Comparison of ENCODE assay signal across 2 cellular contexts in the genomic region with DNA sequence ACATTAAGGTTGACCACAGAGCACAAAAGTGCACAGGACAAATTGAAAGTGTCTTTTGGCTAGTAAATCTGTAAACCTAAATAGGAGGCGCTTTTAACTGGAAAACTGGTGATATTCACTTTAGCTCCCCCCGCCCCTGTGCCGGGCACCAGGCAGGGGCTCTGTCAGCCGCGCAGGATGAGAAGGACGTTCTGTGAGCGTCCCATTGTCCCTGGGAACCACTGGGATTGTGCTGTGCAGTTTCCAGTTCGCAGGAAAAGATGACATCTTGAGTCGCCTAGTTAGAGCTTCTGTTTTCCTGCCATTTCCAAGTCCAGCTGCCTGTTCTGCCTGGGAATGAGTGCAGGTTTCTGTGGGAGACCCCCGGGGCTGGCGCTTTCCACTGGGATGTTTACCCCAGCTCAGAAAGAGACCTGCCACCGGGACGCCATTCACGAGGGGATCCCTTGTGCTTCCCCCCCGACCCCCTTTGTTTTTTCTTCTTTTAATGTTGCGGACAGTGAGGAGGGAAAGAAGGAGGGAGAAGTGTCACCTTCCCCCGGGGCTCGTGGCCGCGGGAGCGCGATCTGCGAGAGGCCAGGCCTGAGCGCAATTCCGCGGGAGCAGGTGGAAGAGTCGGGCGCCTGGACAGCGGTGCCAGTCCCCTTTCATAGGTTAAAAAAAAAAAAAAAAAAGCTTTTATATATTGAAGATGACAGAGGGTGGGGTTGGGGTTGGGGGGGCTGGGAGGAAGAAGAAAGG.
TF ChIP-seq lines count a peak whose summit lies in the region.

No MANE protein-coding gene starts in this region.

TF ChIP-seq in liver, 16 proteins besides CTCF, POLR2A, EP300 and RAD21 (continued from another document):
- TF ChIP-seq, protein P1, sequence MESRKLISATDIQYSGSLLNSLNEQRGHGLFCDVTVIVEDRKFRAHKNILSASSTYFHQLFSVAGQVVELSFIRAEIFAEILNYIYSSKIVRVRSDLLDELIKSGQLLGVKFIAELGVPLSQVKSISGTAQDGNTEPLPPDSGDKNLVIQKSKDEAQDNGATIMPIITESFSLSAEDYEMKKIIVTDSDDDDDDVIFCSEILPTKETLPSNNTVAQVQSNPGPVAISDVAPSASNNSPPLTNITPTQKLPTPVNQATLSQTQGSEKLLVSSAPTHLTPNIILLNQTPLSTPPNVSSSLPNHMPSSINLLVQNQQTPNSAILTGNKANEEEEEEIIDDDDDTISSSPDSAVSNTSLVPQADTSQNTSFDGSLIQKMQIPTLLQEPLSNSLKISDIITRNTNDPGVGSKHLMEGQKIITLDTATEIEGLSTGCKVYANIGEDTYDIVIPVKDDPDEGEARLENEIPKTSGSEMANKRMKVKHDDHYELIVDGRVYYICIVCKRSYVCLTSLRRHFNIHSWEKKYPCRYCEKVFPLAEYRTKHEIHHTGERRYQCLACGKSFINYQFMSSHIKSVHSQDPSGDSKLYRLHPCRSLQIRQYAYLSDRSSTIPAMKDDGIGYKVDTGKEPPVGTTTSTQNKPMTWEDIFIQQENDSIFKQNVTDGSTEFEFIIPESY (IDR thresholded peaks at IDR 0.05): no peak
- TF ChIP-seq NR2F2 (IDR thresholded peaks at IDR 0.05): no peak
- TF ChIP-seq, protein P2, sequence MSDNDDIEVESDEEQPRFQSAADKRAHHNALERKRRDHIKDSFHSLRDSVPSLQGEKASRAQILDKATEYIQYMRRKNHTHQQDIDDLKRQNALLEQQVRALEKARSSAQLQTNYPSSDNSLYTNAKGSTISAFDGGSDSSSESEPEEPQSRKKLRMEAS (IDR thresholded peaks at IDR 0.05): no peak
- no peak for TF ChIP-seq JUND (IDR thresholded peaks at IDR 0.05)
- TF ChIP-seq SP1 (IDR thresholded peaks at IDR 0.05): no peak
- no peak for TF ChIP-seq HNF4A (conservative IDR thresholded peaks at IDR 0.05)
- TF ChIP-seq FOXA1 (IDR thresholded peaks at IDR 0.05): no peak
- no peak for TF ChIP-seq REST (IDR thresholded peaks at IDR 0.05)

TF ChIP-seq in HepG2, 621 proteins besides CTCF, POLR2A, EP300 and RAD21 (continued from another document):
- no peak for TF ChIP-seq ATF6 (CRISPR knock-in tag; conservative IDR thresholded peaks at IDR 0.05)
